In the genomic region with DNA sequence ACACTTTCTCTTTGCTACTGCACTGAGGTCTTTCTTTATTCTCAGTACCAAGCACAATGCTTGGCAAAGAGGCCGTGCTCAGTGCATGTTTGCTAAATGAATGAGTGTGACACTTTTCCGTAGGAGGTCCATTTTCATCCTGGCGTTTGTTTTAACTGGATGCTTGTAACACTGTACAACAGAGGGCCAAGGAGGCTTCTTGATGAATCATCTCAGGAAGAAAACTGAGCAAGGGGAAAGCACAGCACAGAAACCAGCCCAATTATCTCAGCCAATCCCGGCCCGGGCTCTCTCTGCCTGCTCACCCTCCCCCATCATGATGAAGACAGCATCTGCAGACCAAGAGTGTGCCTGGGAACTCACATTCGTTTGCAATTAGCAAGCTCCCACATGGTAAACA, we compare ENCODE assay signal across 1 cellular context.
TF ChIP-seq lines count a peak whose summit lies in the region.

No MANE protein-coding gene starts in this region.

TF ChIP-seq in GM23338, 12 proteins besides CTCF, POLR2A, EP300 and RAD21 (continued from another document):
- TF ChIP-seq ZNF462 (CRISPR knock-in tag; IDR thresholded peaks at IDR 0.05) (no peak), POLR2AphosphoS5 (IDR thresholded peaks at IDR 0.05; ENCODE audit: low read depth) (no peak), EZH2phosphoT487 (IDR thresholded peaks at IDR 0.05; ENCODE audit: unreplicated experiment) (no peak), ZNF114 (CRISPR knock-in tag; IDR thresholded peaks at IDR 0.05) (no peak)
